Comparison of ENCODE assay signal across 8 cellular contexts in the genomic region with DNA sequence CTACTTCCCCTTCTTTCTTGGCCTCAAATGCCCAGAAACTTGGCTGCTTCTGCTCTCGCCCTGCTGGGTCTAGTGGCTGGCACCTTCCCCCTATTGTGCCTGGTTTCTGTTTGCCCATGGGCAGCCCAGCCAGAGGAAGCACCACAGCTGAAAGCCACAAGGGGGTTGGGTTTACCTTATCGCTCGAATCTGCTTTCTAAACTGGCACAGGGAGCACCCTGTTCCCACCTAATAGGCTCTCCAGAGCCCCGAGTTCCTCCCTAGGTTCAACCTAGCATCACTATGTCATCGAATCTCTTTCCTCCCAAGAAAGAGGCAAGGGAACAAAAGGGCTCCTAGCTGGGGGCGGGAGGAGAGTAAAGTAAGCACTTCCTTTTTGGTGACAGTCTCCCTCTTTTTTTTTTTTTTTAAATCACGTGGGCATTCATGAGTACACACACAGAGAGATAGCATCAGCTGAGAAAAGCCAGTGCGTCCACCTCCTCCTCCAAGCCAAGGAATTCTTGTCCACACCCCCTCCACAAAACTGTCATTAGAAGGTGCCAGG.
DNase-seq lines count a peak whose midpoint lies in the region; ATAC-seq and TF ChIP-seq lines count a peak whose summit lies in the region.

No MANE protein-coding gene starts in this region.

- peak overlapping the region; percentile 33 to 62 (median 60) for H3K4me3 ChIP-seq in right lobe of liver

- CTCF ChIA-PET in RWPE1 (lab: Yijun Ruan, JAX), result interaction anchor here (0.6 to 1.7 kb wide), 3 partner anchors 20 to 896 kb away, joined by 3 to 5 read pairs (median 5); no protein-coding TSS in a partner anchor

- H3K36me3 ChIP-seq in right lobe of liver, result peaks cover 0 to 1% (median 0%) of the 10 kb centered on the region in 4 donors

- H3K27ac ChIP-seq in angular gyrus (ENCODE audit: low read depth, low read length) (peak overlapping the region; percentile 26), right lobe of liver (peak overlapping the region; percentile 71 to 82 (median 72)), RWPE1 (no peak overlapping the region)

- 19% methylated on average over 8 of the region's 8 CpGs for WGBS in right lobe of liver (ENCODE audit: insufficient coverage, low coverage, low lambda C conversion rate, missing lambda C conversion rate)

- ATAC-seq in right lobe of liver, result peak; percentile 72 to 80 (median 78)
- peak; percentile 66 for ATAC-seq in stimulated activated naive CD8-positive, alpha-beta T cell treated with anti-CD3 and anti-CD28 coated beads, Interleukin-15, Interleukin-2, amounts not matched to agents 100 U/mL and 50 U/mL, for 24 hours
- ATAC-seq in GM19397 (IDR thresholded peaks at IDR 0.05; ENCODE audit: unreplicated experiment), result no peak

- POLR2A ChIA-PET in RWPE1 (lab: Yijun Ruan, JAX; ENCODE audit: low non-redundant PET), result interaction anchor here (0.6 kb wide), 1 partner anchor 26 kb away, joined by 4 read pairs; no protein-coding TSS in a partner anchor

- DNase-seq in HK-2 (ENCODE audit: unreplicated experiment), result peak; percentile 25
- DNase-seq in SIG-M5 treated with dmso at 0.1 percent for 504 hours (lab: John Stamatoyannopoulos, UW; ENCODE audit: unreplicated experiment), result peak; percentile 88
- peak; percentile 65 to 86 (median 81) for DNase-seq in right lobe of liver
- peak; percentile 32 for DNase-seq in stimulated activated naive CD8-positive, alpha-beta T cell treated with anti-CD3 and anti-CD28 coated beads, Interleukin-15, Interleukin-2, amounts not matched to agents 100 U/mL and 50 U/mL, for 24 hours
- no peak for DNase-seq in retina
- no peak for DNase-seq in RWPE1 (ENCODE audit: low spot score)

- no peaks in the 10 kb centered on the region for H3K27me3 ChIP-seq in right lobe of liver

- peak; percentile 27 for TF ChIP-seq POLR2A in right lobe of liver (IDR thresholded peaks at IDR 0.05)

- peaks cover 0 to 41% (median 19%) of the 10 kb centered on the region in 4 donors for H3K4me1 ChIP-seq in right lobe of liver

- H3K9me3 ChIP-seq in right lobe of liver, result no peaks in the 10 kb centered on the region

- intact Hi-C loops in right lobe of liver (cut with DNase I), result no loop called here

- TF ChIP-seq CTCF in right lobe of liver (IDR thresholded peaks at IDR 0.05), result peak in 3 of 4 donors; percentile 10 to 33 (median 19)
- no peak for TF ChIP-seq CTCF in RWPE1 (conservative IDR thresholded peaks at IDR 0.05; ENCODE audit: low read depth)

Comparison
In these comparisons a context has a peak if more than half of its experiments do, and no peak if none do; other contexts are left out.
1. DNase-seq: peak in HK-2 (single experiment), SIG-M5 treated with dmso at 0.1 percent for 504 hours (single experiment), right lobe of liver (3 of 3) and stimulated activated naive CD8-positive, alpha-beta T cell treated with anti-CD3 and anti-CD28 coated beads, Interleukin-15, Interleukin-2, amounts not matched to agents 100 U/mL and 50 U/mL, for 24 hours (single experiment); none in retina (single experiment) and RWPE1 (single experiment).